29 cellular contexts compared by ENCODE assay signal in genomic region chr18:26495267-26495666, GRCh38. TPM values are rescaled to one million over a fixed set of nuclear protein-coding genes. Genes with fewer than 3 reads are reported as not detected.
"Had no signal": no experiment of that assay in that cellular context is flagged by ENCODE, and none has a peak within 500 bp of the region (broad histone marks: within the 10 kb centered on the region; RNA-seq: fewer than 3 reads in every experiment).

No MANE protein-coding gene starts in this region.

- H3K27ac ChIP-seq: brain microvascular endothelial cell, SJCRH30, SK-N-MC had no signal

- H3K27me3 ChIP-seq: brain microvascular endothelial cell, SJCRH30 had no signal

- H3K9me3 ChIP-seq: SJCRH30 had no signal

- H3K4me1 ChIP-seq: SJCRH30 had no signal

- H3K36me3 ChIP-seq: brain microvascular endothelial cell, SJCRH30 had no signal

- H3K4me3 ChIP-seq: K562, SJCRH30, SK-N-MC had no signal

- ATAC-seq: activated CD4-positive, alpha-beta T cell treated with anti-CD3 and anti-CD28 coated beads for 36 hours; activated CD4-positive, CD25-positive, alpha-beta regulatory T cell treated with anti-CD3 and anti-CD28 coated beads, Interleukin-2, amount 50 U/mL, for 24 hours; activated naive CD4-positive, alpha-beta T cell treated with anti-CD3 and anti-CD28 coated beads, Interleukin-2, amount 50 U/mL, for 72 hours; activated T-cell treated with anti-CD3 and anti-CD28 coated beads, Interleukin-2, amount 50 U/mL, for 4 hours; K562; Panc1; WTC11 had no signal

- DNase-seq: activated CD4-positive, alpha-beta memory T cell treated with anti-CD3 and anti-CD28 coated beads for 36 hours; activated CD4-positive, alpha-beta T cell treated with anti-CD3 and anti-CD28 coated beads for 36 hours; activated CD4-positive, alpha-beta T cell treated with anti-CD3 and anti-CD28 coated beads, Interleukin-2, amount 10 ng/mL, durations not matched to agents 7 days and 5 days; activated CD8-positive, alpha-beta memory T cell treated with anti-CD3 and anti-CD28 coated beads, Interleukin-2, amount 50 U/mL, for 4 hours; activated gamma-delta T cell treated with Interleukin-2 at 50 U/mL for 16 hours; activated naive CD4-positive, alpha-beta T cell treated with anti-CD3 and anti-CD28 coated beads for 36 hours; activated T-cell treated with anti-CD3 and anti-CD28 coated beads for 4 hours; activated T-cell treated with anti-CD3 and anti-CD28 coated beads, Interleukin-2, amount 50 U/mL, for 4 hours; amniotic stem cell; aorta; brain microvascular endothelial cell; NCI-H1092 treated with DMSO at 0.1 percent for 48 hours; NCI-H1417 treated with DMSO at 0.1 percent for 48 hours; NCI-H187 treated with DMSO at 0.1 percent for 48 hours; NCI-H2081; NCI-H2171 treated with DMSO at 0.1 percent for 48 hours; NCI-H2227 treated with DMSO at 0.1 percent for 48 hours; NCI-H446; NCI-H510A treated with DMSO at 0.1 percent for 48 hours; NCI-H526 treated with DMSO at 0.1 percent for 48 hours; NCI-H774; SHP77; SJCRH30 had no signal

RNA-seq across cellular contexts. Expression of gene KCTD1, which starts 53.1 kb away (rescaled TPM):
- total RNA-seq: K562 had no signal
